19 cellular contexts compared by ENCODE assay signal in the genomic region with DNA sequence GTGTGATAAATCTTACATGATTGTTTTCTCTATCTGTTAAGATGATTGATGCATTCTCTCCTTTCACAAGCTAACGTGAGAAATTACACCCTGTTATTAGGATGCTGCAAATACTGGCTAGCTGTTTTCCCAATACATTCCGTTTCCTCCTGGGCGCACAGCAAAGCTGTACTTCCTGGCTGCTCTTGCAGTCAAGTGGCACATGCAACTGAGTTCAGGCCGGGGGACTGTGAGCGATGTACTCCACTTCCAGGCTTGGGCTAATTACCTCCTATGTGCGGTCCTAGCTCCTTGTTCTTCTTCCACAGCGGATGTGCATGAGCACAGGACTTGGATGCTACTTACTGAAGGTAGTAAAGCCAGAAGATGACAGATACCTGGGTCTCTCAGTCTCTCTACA.
"Had no signal": no experiment of that assay in that cellular context is flagged by ENCODE, and none has a peak within 500 bp of the region (broad histone marks: within the 10 kb centered on the region; RNA-seq: fewer than 3 reads in every experiment).

No MANE protein-coding gene starts in this region.

- H3K27ac ChIP-seq: dorsolateral prefrontal cortex, psoas muscle, sigmoid colon had no signal

- DNase-seq: activated CD4-positive, alpha-beta T cell treated with anti-CD3 and anti-CD28 coated beads for 1 hour; activated CD4-positive, alpha-beta T cell treated with anti-CD3 and anti-CD28 coated beads, Interleukin-2, amount 50 U/mL, for 48 hours; activated gamma-delta T cell treated with Interleukin-2 at 50 U/mL for 16 hours; activated T-cell treated with anti-CD3 and anti-CD28 coated beads, Interleukin-2, amount 50 U/mL, for 4 hours; aorta; dorsolateral prefrontal cortex; immature natural killer cell; left colon; naive thymus-derived CD4-positive, alpha-beta T cell; occipital lobe; psoas muscle; sigmoid colon; stimulated activated CD4-positive, alpha-beta T cell treated with anti-CD3 and anti-CD28 coated beads, Interleukin-2, amount 100 ng/mL, for 24 hours; stimulated activated naive B cell treated with anti-CD40 and anti-IgM and Interleukin-4, amounts not matched to agents 10 μg/mL and 1 μg/mL and 100 μg/mL, for 72 hours; substantia nigra; T-helper 9 cell had no signal

- H3K27me3 ChIP-seq: dorsolateral prefrontal cortex, sigmoid colon had no signal

- H3K27ac Mint-ChIP-seq: immature natural killer cell; stimulated activated naive B cell treated with anti-CD40 and anti-IgM and Interleukin-4, amounts not matched to agents 10 μg/mL and 1 μg/mL and 100 μg/mL, for 72 hours; type B pancreatic cell had no signal

- H3K4me1 ChIP-seq: psoas muscle, sigmoid colon had no signal

- H3K4me1 Mint-ChIP-seq: immature natural killer cell had no signal

- H3K4me3 Mint-ChIP-seq: activated T-cell treated with anti-CD3 and anti-CD28 coated beads, Interleukin-2, amount 50 U/mL, for 4 hours; immature natural killer cell; naive thymus-derived CD4-positive, alpha-beta T cell; stimulated activated naive B cell treated with anti-CD40 and anti-IgM and Interleukin-4, amounts not matched to agents 10 μg/mL and 1 μg/mL and 100 μg/mL, for 72 hours; type B pancreatic cell had no signal

- H3K27me3 Mint-ChIP-seq: naive thymus-derived CD4-positive, alpha-beta T cell; stimulated activated naive B cell treated with anti-CD40 and anti-IgM and Interleukin-4, amounts not matched to agents 10 μg/mL and 1 μg/mL and 100 μg/mL, for 72 hours had no signal

- H3K36me3 Mint-ChIP-seq: immature natural killer cell; stimulated activated naive B cell treated with anti-CD40 and anti-IgM and Interleukin-4, amounts not matched to agents 10 μg/mL and 1 μg/mL and 100 μg/mL, for 72 hours; type B pancreatic cell had no signal

- H3K9me3 Mint-ChIP-seq: activated T-cell treated with anti-CD3 and anti-CD28 coated beads, Interleukin-2, amount 50 U/mL, for 4 hours; immature natural killer cell had no signal

- FAIRE-seq: bronchial epithelial cell had no signal

- ATAC-seq: activated T-cell treated with anti-CD3 and anti-CD28 coated beads, Interleukin-2, amount 50 U/mL, for 4 hours; esophagus mucosa; left colon; naive thymus-derived CD4-positive, alpha-beta T cell; psoas muscle; stimulated activated naive B cell treated with anti-CD40 and anti-IgM and Interleukin-4, amounts not matched to agents 10 μg/mL and 1 μg/mL and 100 μg/mL, for 72 hours had no signal

- H3K9me3 ChIP-seq: psoas muscle, sigmoid colon had no signal

- H3K4me3 ChIP-seq: dorsolateral prefrontal cortex, psoas muscle, sigmoid colon had no signal

- H3K36me3 ChIP-seq: sigmoid colon had no signal
